In genomic region chr20:2285618-2286017, GRCh38 we compare ENCODE assay signal across 22 cellular contexts. TPM values are rescaled to one million over a fixed set of nuclear protein-coding genes. Genes with fewer than 3 reads are reported as not detected.
"Had no signal": no experiment of that assay in that cellular context is flagged by ENCODE, and none has a peak within 500 bp of the region (broad histone marks: within the 10 kb centered on the region; RNA-seq: fewer than 3 reads in every experiment).

No MANE protein-coding gene starts in this region.

- H3K4me3 ChIP-seq: colonic mucosa, neural progenitor cell, prostate gland, right atrium auricular region, tibial artery had no signal

- H3K27me3 ChIP-seq: brain microvascular endothelial cell, colonic mucosa, neural progenitor cell, right atrium auricular region had no signal

- H3K4me2 ChIP-seq: neural progenitor cell had no signal

- H3K4me1 ChIP-seq: colonic mucosa, neural progenitor cell, prostate gland, right atrium auricular region, tibial artery had no signal

- ATAC-seq: activated T-cell treated with anti-CD3 and anti-CD28 coated beads, Interleukin-2, amount 50 U/mL, for 72 hours; left ventricle myocardium superior; naive thymus-derived CD4-positive, alpha-beta T cell; stimulated activated naive CD8-positive, alpha-beta T cell treated with anti-CD3 and anti-CD28 coated beads, Interleukin-15, Interleukin-2, amounts not matched to agents 100 U/mL and 50 U/mL, for 24 hours had no signal

- H3K36me3 ChIP-seq: brain microvascular endothelial cell, colonic mucosa, neural progenitor cell, prostate gland, right atrium auricular region, tibial artery had no signal

- DNase-seq: activated CD4-positive, alpha-beta T cell treated with anti-CD3 and anti-CD28 coated beads, Interleukin-2, amount 50 U/mL, for 4 hours; activated effector memory CD4-positive, alpha-beta T cell treated with anti-CD3 and anti-CD28 coated beads, Interleukin-2, amount 50 U/mL, for 16 hours; activated naive CD4-positive, alpha-beta T cell treated with anti-CD3 and anti-CD28 coated beads, Interleukin-2, amount 50 U/mL, for 16 hours; activated T-cell treated with anti-CD3 and anti-CD28 coated beads, Interleukin-2, amount 50 U/mL, for 72 hours; aorta; brain microvascular endothelial cell; colonic mucosa; foreskin fibroblast; hippocampal formation; islet precursor cell; left ventricle myocardium superior; naive thymus-derived CD4-positive, alpha-beta T cell; stimulated activated naive CD8-positive, alpha-beta T cell treated with anti-CD3 and anti-CD28 coated beads, Interleukin-15, Interleukin-2, amounts not matched to agents 100 U/mL and 50 U/mL, for 24 hours; substantia nigra; T-helper 2 cell; tibial artery had no signal

- H3K9ac ChIP-seq: neural progenitor cell had no signal

- H3K9me3 ChIP-seq: colonic mucosa, prostate gland, right atrium auricular region, tibial artery had no signal

- H2AFZ ChIP-seq: neural progenitor cell had no signal

- H3K27ac ChIP-seq: brain microvascular endothelial cell, colonic mucosa, neural progenitor cell, prostate gland, right atrium auricular region, tibial artery had no signal

RNA-seq across cellular contexts. Expression of gene TGM3, which starts 10.2 kb away (rescaled TPM):
- total RNA-seq: activated CD8-positive, alpha-beta memory T cell treated with anti-CD3 and anti-CD28 coated beads for 36 hours; activated T-cell treated with anti-CD3 and anti-CD28 coated beads, Interleukin-2, amount 50 U/mL, for 72 hours; aorta; left ventricle myocardium superior; naive thymus-derived CD4-positive, alpha-beta T cell; osteocyte; right atrium auricular region; urinary bladder had no signal
- polyA plus RNA-seq: naive thymus-derived CD4-positive, alpha-beta T cell; urinary bladder had no signal
